Comparison of ENCODE assay signal across 9 cellular contexts in the genomic region with DNA sequence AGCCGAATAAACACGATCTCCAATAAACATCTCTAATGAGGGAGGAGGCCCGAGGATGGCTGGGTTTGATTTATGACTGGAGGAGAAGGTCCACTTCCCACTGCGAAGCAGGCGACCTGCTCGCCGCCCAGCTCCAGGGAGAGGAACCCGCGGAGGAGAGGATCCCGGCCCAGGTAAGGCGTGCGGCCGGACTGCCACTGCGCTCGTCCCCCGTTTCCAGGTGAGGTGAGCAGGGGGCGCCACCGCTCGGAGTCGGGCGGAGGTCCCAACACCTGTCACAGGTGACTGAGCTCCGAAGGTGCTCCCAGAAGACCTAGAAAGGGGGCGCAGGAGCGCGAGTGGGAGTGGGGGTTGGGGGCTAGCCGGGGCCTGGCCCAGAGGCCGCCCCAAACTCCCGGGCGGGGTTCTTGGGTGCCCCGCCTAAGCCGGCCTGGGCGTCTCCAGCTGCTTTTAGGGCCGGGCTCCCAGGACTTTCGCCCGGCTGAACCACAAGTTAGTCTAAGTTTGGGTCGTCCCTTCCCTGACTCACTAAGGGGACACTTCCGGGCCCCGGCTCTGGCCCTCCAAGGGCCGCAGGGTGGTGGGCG. TPM values are rescaled to one million over a fixed set of nuclear protein-coding genes. Genes with fewer than 3 reads are reported as not detected.
DNase-seq lines count a peak whose midpoint lies in the region; ATAC-seq, FAIRE-seq and TF ChIP-seq lines count a peak whose summit lies in the region.
"Had no signal": no experiment of that assay in that cellular context is flagged by ENCODE, and none has a peak within 500 bp of the region (broad histone marks: within the 10 kb centered on the region; RNA-seq: fewer than 3 reads in every experiment).

No MANE protein-coding gene starts in this region.

- no peak for FAIRE-seq in small intestine (lab: Jason Lieb, UNC)

- no peak for ATAC-seq in HG03175 (IDR thresholded peaks at IDR 0.05; ENCODE audit: unreplicated experiment)

- no peaks in the 10 kb centered on the region for H3K36me3 ChIP-seq in SJCRH30
- H3K36me3 ChIP-seq in esophagus squamous epithelium = no peaks in the 10 kb centered on the region
- no peaks in the 10 kb centered on the region for H3K36me3 ChIP-seq in small intestine (ENCODE audit: control insufficient read depth in 2 of 2, insufficient read depth in 2 of 2, low read length in 2 of 2)

- no peaks in the 10 kb centered on the region for H3K9me3 ChIP-seq in SJCRH30 (replicated peaks)
- H3K9me3 ChIP-seq in esophagus squamous epithelium = no peaks in the 10 kb centered on the region
- no peaks in the 10 kb centered on the region for H3K9me3 ChIP-seq in small intestine (ENCODE audit: control insufficient read depth, low read depth)

- no peak for TF ChIP-seq POLR2A in esophagus squamous epithelium (IDR thresholded peaks at IDR 0.05)
- no peak for TF ChIP-seq POLR2A in lower leg skin (IDR thresholded peaks at IDR 0.05)

- in situ Hi-C loops in GM13976 (cut with MboI; ENCODE audit: low sequenced_read_pairs, unreplicated experiment) = no loop called here

- peaks cover 2% of the 10 kb centered on the region for H3K9me3 Mint-ChIP-seq in T-helper 1 cell treated with Interleukin-12 subunit alpha and Interleukin-12 subunit beta and Interleukin-4 antibody, amounts not matched to agents 30 μg/mL and 1 μg/mL, for 36 hours

- peak overlapping the region; percentile 74 for H3K27ac Mint-ChIP-seq in T-helper 1 cell treated with Interleukin-12 subunit alpha and Interleukin-12 subunit beta and Interleukin-4 antibody, amounts not matched to agents 30 μg/mL and 1 μg/mL, for 36 hours

- H3K27me3 Mint-ChIP-seq in T-helper 1 cell treated with Interleukin-12 subunit alpha and Interleukin-12 subunit beta and Interleukin-4 antibody, amounts not matched to agents 30 μg/mL and 1 μg/mL, for 36 hours (ENCODE audit: low read depth) = peaks cover 77% of the 10 kb centered on the region

- H3K27ac ChIP-seq in SJCRH30 (no peak overlapping the region), esophagus squamous epithelium (no peak overlapping the region), small intestine (ENCODE audit: low read depth in 1 of 2, low read length in 1 of 2) (no peak overlapping the region)
- H3K27ac ChIP-seq: VCaP had no signal

- H3K36me3 Mint-ChIP-seq in T-helper 1 cell treated with Interleukin-12 subunit alpha and Interleukin-12 subunit beta and Interleukin-4 antibody, amounts not matched to agents 30 μg/mL and 1 μg/mL, for 36 hours (ENCODE audit: low read depth) = peaks cover 2% of the 10 kb centered on the region

- DNase-seq in T-helper 1 cell = no peak
- no peak for DNase-seq in SJCRH30
- no peak for DNase-seq in esophagus squamous epithelium (lab: John Stamatoyannopoulos, UW)
- peak; percentile 75 for DNase-seq in small intestine
- no peak for DNase-seq in GM13976 (ENCODE audit: low spot score)
- no peak for DNase-seq in lower leg skin (ENCODE audit: low spot score in 2 of 2)

- peaks cover 13% of the 10 kb centered on the region for H3K4me1 Mint-ChIP-seq in T-helper 1 cell treated with Interleukin-12 subunit alpha and Interleukin-12 subunit beta and Interleukin-4 antibody, amounts not matched to agents 30 μg/mL and 1 μg/mL, for 36 hours (ENCODE audit: low read depth)

- no peak overlapping the region for H3K4me3 Mint-ChIP-seq in T-helper 1 cell treated with Interleukin-12 subunit alpha and Interleukin-12 subunit beta and Interleukin-4 antibody, amounts not matched to agents 30 μg/mL and 1 μg/mL, for 36 hours

- H3K27me3 ChIP-seq in SJCRH30 = no peaks in the 10 kb centered on the region
- H3K27me3 ChIP-seq in esophagus squamous epithelium = peaks cover 60 to 100% (median 89%) of the 10 kb centered on the region in 4 donors
- peaks cover 0 to 71% of the 10 kb centered on the region in 2 donors for H3K27me3 ChIP-seq in small intestine (ENCODE audit: control insufficient read depth in 2 of 2, insufficient read depth in 2 of 2, low read length in 2 of 2)

- intact Hi-C loops in esophagus squamous epithelium (cut with DNase I) = no loop called here
- intact Hi-C loops in lower leg skin (cut with DNase I; ENCODE audit: low total_unique reads) = loop anchor here (5.0 kb wide), 1 partner anchor 1629 kb away; no protein-coding TSS in a partner anchor

- H3K4me3 ChIP-seq in SJCRH30 (peak overlapping the region; percentile 47), esophagus squamous epithelium (peak overlapping the region in 3 of 4 donors; percentile 6 to 50 (median 28)), small intestine (ENCODE audit: low read depth in 1 of 2, low read length in 2 of 2) (peak overlapping the region in 1 of 2 donors; percentile 16), lower leg skin (ENCODE audit: low read depth, poor library complexity, severe bottlenecking) (no peak overlapping the region)

- 7% methylated on average over 5 of the region's 40 CpGs; no CpG with 5 or more reads in 1 of the 2 donors for WGBS in esophagus squamous epithelium, 2 donors
- 2 to 4% (median 3%) methylated on average over 31 to 40 of the region's 40 CpGs for WGBS in small intestine, 3 donors
- WGBS in lower leg skin, 2 donors = 1 to 3% methylated on average over 14 to 19 of the region's 40 CpGs

- no peak for TF ChIP-seq CTCF in esophagus squamous epithelium (IDR thresholded peaks at IDR 0.05)
- TF ChIP-seq CTCF in GM13976 (IDR thresholded peaks at IDR 0.05; ENCODE audit: borderline replicate concordance, control extremely low read depth, extremely low read depth, insufficient read depth, missing control alignments) = no peak
- TF ChIP-seq CTCF in lower leg skin (IDR thresholded peaks at IDR 0.05) = no peak

- H3K4me1 ChIP-seq in SJCRH30 = no peaks in the 10 kb centered on the region
- H3K4me1 ChIP-seq in esophagus squamous epithelium = peaks cover 48 to 87% (median 61%) of the 10 kb centered on the region in 3 donors
- H3K4me1 ChIP-seq in small intestine (ENCODE audit: control insufficient read depth in 2 of 2, insufficient read depth in 1 of 2, low read depth in 1 of 2, low read length in 1 of 2) = peaks cover 0 to 20% of the 10 kb centered on the region in 2 donors

RNA-seq across cellular contexts. Expression of a gene that starts 5.4 kb away (rescaled TPM):
- 6.6 and 9.3 TPM in 2 replicates for total RNA-seq in SJCRH30 (2014; rRNA removed; shearing (Covaris generic))
- total RNA-seq in esophagus squamous epithelium = under 1 TPM in 1 of 4 donors, not detected in 3; 0.38 TPM
- 1 to 10 TPM in 1 of 3 donors, under 1 TPM in 2; 0.88 to 1.4 (median 0.89) TPM for polyA plus RNA-seq in small intestine
- 1 to 10 TPM in 1 of 4 donors, under 1 TPM in 2, not detected in 1; 0.13 to 2.7 (median 0.67) TPM for total RNA-seq in lower leg skin
